In the genomic region with DNA sequence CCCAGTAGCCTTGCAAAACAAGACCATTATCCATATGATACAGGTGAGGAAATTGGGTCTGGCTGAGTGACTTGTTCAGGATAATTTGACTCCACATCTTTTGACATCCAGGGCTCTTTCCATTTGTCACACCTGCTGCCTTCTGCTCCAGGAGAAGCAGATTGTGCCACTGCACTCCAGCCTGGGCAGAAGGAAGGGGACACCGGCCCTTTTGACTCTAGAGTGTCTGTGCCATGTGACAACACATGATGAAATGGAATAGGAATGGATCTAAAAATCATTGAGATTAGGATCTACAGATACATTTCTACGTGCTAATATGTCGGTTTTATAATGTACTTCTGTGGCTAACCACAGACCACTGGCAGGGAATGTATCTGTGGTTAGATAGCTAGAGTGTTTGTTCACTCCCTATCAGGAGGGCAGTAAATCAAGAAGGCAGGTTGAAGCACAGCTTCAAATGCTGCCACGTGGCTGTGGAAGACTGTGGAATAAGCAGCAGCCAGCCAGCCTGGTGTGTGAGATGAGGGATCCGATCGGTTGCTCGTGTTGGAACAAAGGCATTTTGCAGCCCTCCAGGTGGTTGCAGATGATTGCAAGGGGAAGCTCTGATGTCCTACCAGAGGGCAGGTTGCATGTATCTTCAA, we compare ENCODE assay signal across 9 cellular contexts. TPM values are rescaled to one million over a fixed set of nuclear protein-coding genes. Genes with fewer than 3 reads are reported as not detected.
DNase-seq lines count a peak whose midpoint lies in the region; ATAC-seq and TF ChIP-seq lines count a peak whose summit lies in the region.
"Had no signal": no experiment of that assay in that cellular context is flagged by ENCODE, and none has a peak within 500 bp of the region (broad histone marks: within the 10 kb centered on the region; RNA-seq: fewer than 3 reads in every experiment).

No MANE protein-coding gene starts in this region.

- no peaks in the 10 kb centered on the region for H4K20me1 ChIP-seq in KMS-11 (ENCODE audit: insufficient read depth)

- H3K36me3 ChIP-seq in KMS-11 (ENCODE audit: insufficient read depth), result no peaks in the 10 kb centered on the region
- H3K36me3 ChIP-seq in trophoblast cell (ENCODE audit: control insufficient read depth in 1 of 2, insufficient read depth in 2 of 2, low read length in 2 of 2), result no peaks in the 10 kb centered on the region
- H3K36me3 ChIP-seq: colonic mucosa had no signal

- H3K9me3 Mint-ChIP-seq in Calu3 (ENCODE audit: low read depth, unreplicated experiment), result no peaks in the 10 kb centered on the region

- no peak overlapping the region for H3K27ac Mint-ChIP-seq in Calu3 (ENCODE audit: unreplicated experiment)

- H3K27ac ChIP-seq in KMS-11, result no peak overlapping the region
- H3K27ac ChIP-seq in trophoblast cell (ENCODE audit: low read depth, low read length), result no peak overlapping the region
- H3K27ac ChIP-seq: colonic mucosa had no signal

- ATAC-seq in esophagus mucosa, result no peak
- ATAC-seq in HG03520 (IDR thresholded peaks at IDR 0.05; ENCODE audit: unreplicated experiment), result no peak

- no peak overlapping the region for H3K14ac ChIP-seq in trophoblast cell (ENCODE audit: low read length)

- H2AFZ ChIP-seq in KMS-11 (ENCODE audit: low read depth), result no peak overlapping the region
- H2AFZ ChIP-seq in trophoblast cell (ENCODE audit: insufficient read depth, low read length, poor library complexity), result no peak overlapping the region

- H3K4ac ChIP-seq in trophoblast cell (ENCODE audit: low read depth, low read length), result no peak overlapping the region

- no peak overlapping the region for H3K23ac ChIP-seq in trophoblast cell (ENCODE audit: low read length)

- no peaks in the 10 kb centered on the region for H3K36me3 Mint-ChIP-seq in Calu3 (ENCODE audit: insufficient read depth, unreplicated experiment)

- H3K79me2 ChIP-seq in KMS-11 (ENCODE audit: insufficient read depth, low read depth) (no peaks in the 10 kb centered on the region), trophoblast cell (ENCODE audit: control insufficient read depth, insufficient read depth, low read length, poor library complexity) (no peaks in the 10 kb centered on the region)

- H3K4me3 ChIP-seq in KMS-11 (IDR thresholded peaks at IDR 0.05; ENCODE audit: insufficient read depth, low read depth, low read length), result no peak overlapping the region
- H3K4me3 ChIP-seq in trophoblast cell (ENCODE audit: low read depth, low read length), result no peak overlapping the region
- H3K4me3 ChIP-seq: colonic mucosa had no signal

- H3K4me2 ChIP-seq in KMS-11, result peak overlapping the region; percentile 30; the same call in 1 of the 2 replicates
- no peak overlapping the region for H3K4me2 ChIP-seq in trophoblast cell (ENCODE audit: low read length)

- H3K18ac ChIP-seq in trophoblast cell (ENCODE audit: low read length), result no peak overlapping the region

- intact Hi-C loops in Calu3 (cut with micrococcal nuclease; ENCODE audit: unreplicated experiment), result no loop called here

- H2BK120ac ChIP-seq in trophoblast cell (ENCODE audit: insufficient read depth, low read length, poor library complexity), result no peak overlapping the region

- H3K4me1 ChIP-seq in KMS-11 (ENCODE audit: low read depth, poor library complexity, severe bottlenecking), result peaks cover 15% of the 10 kb centered on the region
- no peaks in the 10 kb centered on the region for H3K4me1 ChIP-seq in trophoblast cell (ENCODE audit: control insufficient read depth in 1 of 2, insufficient read depth in 2 of 2, low read length in 2 of 2)
- H3K4me1 ChIP-seq: colonic mucosa had no signal

- CTCF ChIA-PET in Calu3 (lab: Charles Lee), result interaction anchor here (1.1 kb wide), 1 partner anchor 45 kb away, joined by 3 read pairs; no protein-coding TSS in a partner anchor

- H3K4me3 Mint-ChIP-seq in Calu3 (ENCODE audit: low read depth, unreplicated experiment), result no peak overlapping the region

- H3K27me3 ChIP-seq in KMS-11 (ENCODE audit: insufficient read depth, low read depth), result no peaks in the 10 kb centered on the region
- H3K27me3 ChIP-seq in trophoblast cell (ENCODE audit: insufficient read depth, low read length), result no peaks in the 10 kb centered on the region
- H3K27me3 ChIP-seq: colonic mucosa had no signal

- DNase-seq in Calu3, result peak; percentile 11
- peak; percentile 12 for DNase-seq in T1000 (lab: John Stamatoyannopoulos, UW)
- peak; percentile 84 for DNase-seq in kidney glomerular epithelial cell (lab: John Stamatoyannopoulos, UW)
- DNase-seq in RPMI8226, result no peak
- DNase-seq in trophoblast cell, result no peak
- DNase-seq: colonic mucosa had no signal

- H2BK5ac ChIP-seq in trophoblast cell (ENCODE audit: low read depth, low read length, poor library complexity), result no peak overlapping the region

- H4K12ac ChIP-seq in trophoblast cell (ENCODE audit: low read depth, low read length), result no peak overlapping the region

- H3K9ac ChIP-seq in KMS-11 (no peak overlapping the region), trophoblast cell (ENCODE audit: low read length) (no peak overlapping the region)

- H2AK5ac ChIP-seq in trophoblast cell (ENCODE audit: low read length), result no peak overlapping the region

- no CpG with 5 or more reads among the region's 7 CpGs for WGBS in trophoblast cell (ENCODE audit: extremely low coverage, insufficient coverage, insufficient read length)

- H3K79me1 ChIP-seq in trophoblast cell (ENCODE audit: low read length), result no peaks in the 10 kb centered on the region

- H3K27me3 Mint-ChIP-seq in Calu3 (ENCODE audit: unreplicated experiment), result peaks cover 87% of the 10 kb centered on the region

- H4K91ac ChIP-seq in trophoblast cell (ENCODE audit: low read depth, low read length), result no peak overlapping the region

- BruUV-seq in Calu3 (replicated peaks; lab: Mats Ljungman, UMichigan), result no TSS peak

- no peak overlapping the region for H2BK12ac ChIP-seq in trophoblast cell (ENCODE audit: low read length)

- no peaks in the 10 kb centered on the region for H3K4me1 Mint-ChIP-seq in Calu3 (ENCODE audit: low read depth, unreplicated experiment)

- H4K8ac ChIP-seq in trophoblast cell (ENCODE audit: low read depth, low read length), result no peak overlapping the region

- H3K9me3 ChIP-seq in trophoblast cell (ENCODE audit: insufficient read depth, low read depth, low read length), result no peaks in the 10 kb centered on the region
- H3K9me3 ChIP-seq: colonic mucosa had no signal

- TF ChIP-seq CTCF in Calu3 (IDR thresholded peaks at IDR 0.05; ENCODE audit: unreplicated experiment), result no peak
- no peak for TF ChIP-seq CTCF in KMS-11 (conservative IDR thresholded peaks at IDR 0.05; ENCODE audit: low read depth, low read length)

RNA-seq across cellular contexts. Expression of gene EML1, which starts 28.4 kb away (rescaled TPM):
- 2.5 and 4.7 TPM in 2 replicates for total RNA-seq in Calu3 (2022)
- total RNA-seq in esophagus mucosa, result 6.0 TPM
- polyA plus RNA-seq in trophoblast cell (2013), result 5.5 and 6.1 TPM in 2 replicates

Comparison
In these comparisons a context has a peak if more than half of its experiments do, and no peak if none do; other contexts are left out.
1. DNase-seq: peak in Calu3 (single experiment), T1000 (single experiment) and kidney glomerular epithelial cell (single experiment); none in RPMI8226 (single experiment) and trophoblast cell (0 of 2).